ENCODE assay signal across 26 cellular contexts in genomic region chr4:1448589-1449420, GRCh38. TPM values are rescaled to one million over a fixed set of nuclear protein-coding genes. Genes with fewer than 3 reads are reported as not detected.
DNase-seq lines count a peak whose midpoint lies in the region; ATAC-seq and TF ChIP-seq lines count a peak whose summit lies in the region.
"Had no signal": no experiment of that assay in that cellular context is flagged by ENCODE, and none has a peak within 500 bp of the region (broad histone marks: within the 10 kb centered on the region; RNA-seq: fewer than 3 reads in every experiment).

No MANE protein-coding gene starts in this region.

- no peak for TF ChIP-seq CTCF in NB4 (IDR thresholded peaks at IDR 0.05; ENCODE audit: low read depth, low read length)

- H3K9me3 Mint-ChIP-seq in activated CD4-positive, alpha-beta T cell treated with anti-CD3 and anti-CD28 coated beads for 36 hours (ENCODE audit: low read depth) = peaks cover 18% of the 10 kb centered on the region

- peak; percentile 5 for DNase-seq in activated CD4-positive, alpha-beta T cell treated with anti-CD3 and anti-CD28 coated beads for 1 hour
- no peak for DNase-seq in activated CD4-positive, alpha-beta T cell treated with anti-CD3 and anti-CD28 coated beads for 36 hours
- DNase-seq in NB4 (ENCODE audit: low read depth) (peak; percentile 2), islet precursor cell (peak; percentile 47), sciatic nerve (ENCODE audit: low spot score) (peak; percentile 35), NCI-H69 (lab: John Stamatoyannopoulos, UW) (no peak)
- DNase-seq: 8988T; activated CD4-positive, alpha-beta T cell treated with anti-CD3 and anti-CD28 coated beads for 48 hours; AML-193; CD8-positive, alpha-beta T cell; DMS153; midbrain; NCI-H1694; NCI-H2171; NCI-H526; stimulated activated CD4-positive, alpha-beta T cell treated with anti-CD3 and anti-CD28 coated beads, Interleukin-15, amount 100 ng/mL, for 24 hours; T-helper 17 cell; transverse colon had no signal

- no peak for ATAC-seq in activated CD4-positive, alpha-beta T cell treated with anti-CD3 and anti-CD28 coated beads for 36 hours
- ATAC-seq in sciatic nerve = no peak
- ATAC-seq in GM19455 (IDR thresholded peaks at IDR 0.05; ENCODE audit: unreplicated experiment) = no peak
- ATAC-seq in HG03521 (IDR thresholded peaks at IDR 0.05; ENCODE audit: unreplicated experiment) = no peak
- ATAC-seq: activated naive CD4-positive, alpha-beta T cell treated with anti-CD3 and anti-CD28 coated beads, Interleukin-2, amount 50 U/mL, for 72 hours; CD8-positive, alpha-beta T cell; K562; T-helper 17 cell had no signal

- no peak overlapping the region for H3K27ac Mint-ChIP-seq in activated CD4-positive, alpha-beta T cell treated with anti-CD3 and anti-CD28 coated beads for 36 hours
- H3K27ac Mint-ChIP-seq: activated naive CD4-positive, alpha-beta T cell treated with anti-CD3 and anti-CD28 coated beads, Interleukin-2, amount 50 U/mL, for 72 hours; activated T-helper 1 cell treated with anti-CD3 and anti-CD28 coated beads, Interleukin-12 subunit alpha, Interleukin-12 subunit beta, Interleukin-2, Interleukin-4 antibody, amounts not matched to agents 30 ng/mL and 10 ng/mL and 1 ng/mL, durations not matched to agents 14 hours and 24 hours and 36 hours; CD8-positive, alpha-beta T cell; nephron; T-helper 17 cell had no signal

- CTCF ChIA-PET in activated CD4-positive, alpha-beta T cell treated with anti-CD3 and anti-CD28 coated beads for 36 hours (lab: Charles Lee) = no interaction called here

- H3K4me3 ChIP-seq in NB4 (ENCODE audit: low read depth, low read length) = no peak overlapping the region
- H3K4me3 ChIP-seq: K562, sigmoid colon, transverse colon had no signal

- TF ChIP-seq POLR2A in NB4 (IDR thresholded peaks at IDR 0.05; ENCODE audit: extremely low read depth, insufficient read length) = no peak

- H3K4me3 Mint-ChIP-seq in activated CD4-positive, alpha-beta T cell treated with anti-CD3 and anti-CD28 coated beads for 36 hours = no peak overlapping the region
- H3K4me3 Mint-ChIP-seq: activated T-helper 1 cell treated with anti-CD3 and anti-CD28 coated beads, Interleukin-12 subunit alpha, Interleukin-12 subunit beta, Interleukin-2, Interleukin-4 antibody, amounts not matched to agents 30 ng/mL and 10 ng/mL and 1 ng/mL, durations not matched to agents 14 hours and 24 hours and 36 hours; CD8-positive, alpha-beta T cell; nephron; T-helper 17 cell had no signal

- no peaks in the 10 kb centered on the region for H3K36me3 Mint-ChIP-seq in activated CD4-positive, alpha-beta T cell treated with anti-CD3 and anti-CD28 coated beads for 36 hours (ENCODE audit: low read depth)
- H3K36me3 Mint-ChIP-seq: CD8-positive, alpha-beta T cell had no signal

- H3K4me1 Mint-ChIP-seq in activated CD4-positive, alpha-beta T cell treated with anti-CD3 and anti-CD28 coated beads for 36 hours = no peaks in the 10 kb centered on the region
- H3K4me1 Mint-ChIP-seq: nephron, T-helper 17 cell had no signal

- POLR2A ChIA-PET in activated CD4-positive, alpha-beta T cell treated with anti-CD3 and anti-CD28 coated beads for 36 hours (lab: Charles Lee) = no interaction called here

- H3K27me3 Mint-ChIP-seq in activated CD4-positive, alpha-beta T cell treated with anti-CD3 and anti-CD28 coated beads for 36 hours = peaks cover 13% of the 10 kb centered on the region

- intact Hi-C loops in activated CD4-positive, alpha-beta T cell treated with anti-CD3 and anti-CD28 coated beads for 36 hours (cut with DNase I, micrococcal nuclease) = no loop called here
- intact Hi-C loops in sciatic nerve (cut with DNase I) = no loop called here

RNA-seq across cellular contexts. Expression of gene NKX1-1, which starts 42.6 kb away (rescaled TPM):
- not detected for total RNA-seq in activated CD4-positive, alpha-beta T cell treated with anti-CD3 and anti-CD28 coated beads for 36 hours
- total RNA-seq in sciatic nerve = not detected
- total RNA-seq: activated naive CD4-positive, alpha-beta T cell treated with anti-CD3 and anti-CD28 coated beads, Interleukin-2, amount 50 U/mL, for 72 hours; activated T-helper 1 cell treated with anti-CD3 and anti-CD28 coated beads, Interleukin-12 subunit alpha, Interleukin-12 subunit beta, Interleukin-2, Interleukin-4 antibody, amounts not matched to agents 30 ng/mL and 10 ng/mL and 1 ng/mL, durations not matched to agents 14 hours and 24 hours and 36 hours; CD8-positive, alpha-beta T cell; G401; K562; sigmoid colon; T-helper 17 cell; transverse colon had no signal

Comparison
In these comparisons a context has a peak if more than half of its experiments do, and no peak if none do; other contexts are left out.
1. DNase-seq: peak in activated CD4-positive, alpha-beta T cell treated with anti-CD3 and anti-CD28 coated beads for 1 hour (single experiment), NB4 (single experiment), islet precursor cell (single experiment) and sciatic nerve (single experiment); none in activated CD4-positive, alpha-beta T cell treated with anti-CD3 and anti-CD28 coated beads for 36 hours (single experiment) and NCI-H69 (single experiment).